24 cellular contexts compared by ENCODE assay signal in genomic region chr5:124468671-124469411, GRCh38.
"Had no signal": no experiment of that assay in that cellular context is flagged by ENCODE, and none has a peak within 500 bp of the region (broad histone marks: within the 10 kb centered on the region; RNA-seq: fewer than 3 reads in every experiment).

No MANE protein-coding gene starts in this region.

- H3K4me3 ChIP-seq: breast epithelium, esophagus squamous epithelium, left ventricle myocardium inferior, lung, mucosa of descending colon, ovary, right lobe of liver, tibial nerve had no signal

- H3K27me3 ChIP-seq: breast epithelium, esophagus squamous epithelium, neutrophil, ovary, right lobe of liver, tibial nerve had no signal

- H3K4me1 Mint-ChIP-seq: activated T-helper 17 cell treated with anti-CD3 and anti-CD28 coated beads, Interleukin-2, amount 50 U/mL, for 72 hours; T-helper 17 cell had no signal

- H3K4me1 ChIP-seq: breast epithelium, esophagus squamous epithelium, right lobe of liver had no signal

- H3K27ac Mint-ChIP-seq: activated CD8-positive, alpha-beta T cell treated with anti-CD3 and anti-CD28 coated beads for 36 hours; activated naive CD4-positive, alpha-beta T cell treated with anti-CD3 and anti-CD28 coated beads, Interleukin-2, amount 50 U/mL, for 72 hours; activated T-helper 17 cell treated with anti-CD3 and anti-CD28 coated beads, Interleukin-2, amount 50 U/mL, for 72 hours; natural killer cell treated with Interleukin-12 subunit alpha and Interleukin-12 subunit beta and Interleukin-15 and Interleukin-18, amount 100 ng/mL, for 72 hours; progenitor cell of endocrine pancreas; T-helper 17 cell had no signal

- H3K36me3 ChIP-seq: breast epithelium, esophagus squamous epithelium, left ventricle myocardium inferior, neutrophil, ovary, right lobe of liver, tibial nerve had no signal

- H3K9me3 ChIP-seq: breast epithelium, esophagus squamous epithelium, left ventricle myocardium inferior, mucosa of descending colon, neutrophil, ovary, right lobe of liver, tibial nerve had no signal

- H3K36me3 Mint-ChIP-seq: activated naive CD4-positive, alpha-beta T cell treated with anti-CD3 and anti-CD28 coated beads, Interleukin-2, amount 50 U/mL, for 72 hours; natural killer cell treated with Interleukin-12 subunit alpha and Interleukin-12 subunit beta and Interleukin-15 and Interleukin-18, amount 100 ng/mL, for 72 hours had no signal

- DNase-seq: activated CD4-positive, alpha-beta T cell treated with anti-CD3 and anti-CD28 coated beads for 1 hour; activated CD4-positive, alpha-beta T cell treated with anti-CD3 and anti-CD28 coated beads, Interleukin-2, amount 50 U/mL, for 1 hour; activated CD8-positive, alpha-beta T cell treated with anti-CD3 and anti-CD28 coated beads for 36 hours; activated T-cell treated with anti-CD3 and anti-CD28 coated beads, Interleukin-2, amount 50 U/mL, for 4 hours; central memory CD4-positive, alpha-beta T cell; esophagus squamous epithelium; foreskin melanocyte; islet precursor cell; left ventricle myocardium inferior; mucosa of descending colon; ovary; right lobe of liver; stimulated activated CD4-positive, alpha-beta T cell treated with anti-CD3 and anti-CD28 coated beads, Interleukin-2, amount 100 ng/mL, for 48 hours; stimulated activated naive CD4-positive, alpha-beta T cell treated with Interleukin-2 at 50 U/mL for 16 hours; T-helper 17 cell; T1000 had no signal

- H3K27me3 Mint-ChIP-seq: activated CD8-positive, alpha-beta T cell treated with anti-CD3 and anti-CD28 coated beads for 36 hours; activated T-helper 17 cell treated with anti-CD3 and anti-CD28 coated beads, Interleukin-2, amount 50 U/mL, for 72 hours; progenitor cell of endocrine pancreas; T-helper 17 cell had no signal

- H3K4me3 Mint-ChIP-seq: activated CD8-positive, alpha-beta T cell treated with anti-CD3 and anti-CD28 coated beads for 36 hours; activated T-cell treated with anti-CD3 and anti-CD28 coated beads, Interleukin-2, amount 50 U/mL, for 4 hours; activated T-helper 17 cell treated with anti-CD3 and anti-CD28 coated beads, Interleukin-2, amount 50 U/mL, for 72 hours; natural killer cell treated with Interleukin-12 subunit alpha and Interleukin-12 subunit beta and Interleukin-15 and Interleukin-18, amount 100 ng/mL, for 72 hours; T-helper 17 cell had no signal

- H3K9me3 Mint-ChIP-seq: activated CD8-positive, alpha-beta T cell treated with anti-CD3 and anti-CD28 coated beads for 36 hours; activated T-helper 17 cell treated with anti-CD3 and anti-CD28 coated beads, Interleukin-2, amount 50 U/mL, for 72 hours had no signal

- ATAC-seq: activated CD8-positive, alpha-beta T cell treated with anti-CD3 and anti-CD28 coated beads for 36 hours; activated naive CD4-positive, alpha-beta T cell treated with anti-CD3 and anti-CD28 coated beads, Interleukin-2, amount 50 U/mL, for 72 hours; activated T-cell treated with anti-CD3 and anti-CD28 coated beads, Interleukin-2, amount 50 U/mL, for 4 hours; activated T-helper 17 cell treated with anti-CD3 and anti-CD28 coated beads, Interleukin-2, amount 50 U/mL, for 72 hours; mucosa of descending colon; natural killer cell treated with Interleukin-12 subunit alpha and Interleukin-12 subunit beta and Interleukin-15 and Interleukin-18, amount 100 ng/mL, for 72 hours; right lobe of liver; T-helper 17 cell had no signal

- H3K27ac ChIP-seq: breast epithelium, esophagus squamous epithelium, left ventricle myocardium inferior, neutrophil, ovary, right lobe of liver, tibial nerve had no signal
